Comparison of ENCODE assay signal across 26 cellular contexts in the genomic region with DNA sequence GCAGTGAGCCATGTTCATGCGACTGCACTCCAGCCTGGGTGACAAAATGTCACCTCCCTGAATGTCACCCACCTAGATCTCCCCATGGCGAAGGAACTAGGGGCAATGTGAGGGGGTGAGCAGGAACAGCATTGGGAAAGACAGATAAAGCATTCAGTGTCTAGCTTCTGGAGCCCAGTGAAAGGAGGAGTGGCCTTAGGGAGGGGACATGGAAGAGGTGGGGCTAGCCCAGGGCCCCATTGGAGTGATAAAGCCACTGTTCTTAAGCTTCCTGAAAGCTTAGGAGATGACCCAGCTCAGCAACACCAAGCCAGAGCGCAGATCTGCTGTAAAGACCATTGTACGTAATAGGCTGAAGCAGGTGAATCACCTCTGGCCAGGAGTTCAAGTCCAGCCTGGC. TPM values are rescaled to one million over a fixed set of nuclear protein-coding genes. Genes with fewer than 3 reads are reported as not detected.
DNase-seq lines count a peak whose midpoint lies in the region; ATAC-seq and TF ChIP-seq lines count a peak whose summit lies in the region.
"Had no signal": no experiment of that assay in that cellular context is flagged by ENCODE, and none has a peak within 500 bp of the region (broad histone marks: within the 10 kb centered on the region; RNA-seq: fewer than 3 reads in every experiment).

No MANE protein-coding gene starts in this region.

- no peak overlapping the region for H2BK5ac ChIP-seq in neuronal stem cell (ENCODE audit: low read length)

- H3K4me3 ChIP-seq in NT2/D1 (ENCODE audit: insufficient read length, low read depth) (no peak overlapping the region), neuronal stem cell (ENCODE audit: low read length in 2 of 2) (no peak overlapping the region), thyroid gland (replicated peaks in 1 of 3) (no peak overlapping the region), SJCRH30 (no peak overlapping the region)
- H3K4me3 ChIP-seq: GM23248, stomach, upper lobe of left lung had no signal

- WGBS in neuronal stem cell (ENCODE audit: extremely low coverage in 2 of 2, insufficient read length in 2 of 2, insufficient replicate concordance in 1 of 2), 2 donors = no CpG with 5 or more reads among the region's 4 CpGs
- WGBS in thyroid gland, 2 donors = 82 to 89% methylated on average over 4 of the region's 4 CpGs

- no peak overlapping the region for H3K27ac Mint-ChIP-seq in WTC11
- H3K27ac Mint-ChIP-seq: activated naive CD4-positive, alpha-beta T cell treated with anti-CD3 and anti-CD28 coated beads, Interleukin-2, amount 10 ng/mL, durations not matched to agents 7 days and 5 days had no signal

- peak overlapping the region; percentile 74 for H3K4me3 Mint-ChIP-seq in WTC11
- H3K4me3 Mint-ChIP-seq: activated naive CD4-positive, alpha-beta T cell treated with anti-CD3 and anti-CD28 coated beads, Interleukin-2, amount 10 ng/mL, durations not matched to agents 7 days and 5 days had no signal

- peaks cover 24% of the 10 kb centered on the region for H3K4me1 ChIP-seq in NT2/D1 (ENCODE audit: insufficient read depth, insufficient read length)
- peaks cover 34 to 43% of the 10 kb centered on the region in 2 donors for H3K4me1 ChIP-seq in neuronal stem cell (ENCODE audit: control insufficient read depth in 2 of 2, insufficient read depth in 1 of 2, low read depth in 1 of 2, low read length in 2 of 2)
- H3K4me1 ChIP-seq in thyroid gland = peaks cover 19 to 37% of the 10 kb centered on the region in 2 donors
- H3K4me1 ChIP-seq in SJCRH30 = peaks cover 16% of the 10 kb centered on the region

- H4K8ac ChIP-seq in neuronal stem cell (ENCODE audit: low read depth, low read length) = no peak overlapping the region

- H2BK12ac ChIP-seq in neuronal stem cell (ENCODE audit: low read length) = no peak overlapping the region

- no peak overlapping the region for H3K4ac ChIP-seq in neuronal stem cell (ENCODE audit: low read length)

- peaks cover 25% of the 10 kb centered on the region for H3K4me1 Mint-ChIP-seq in WTC11

- no peaks in the 10 kb centered on the region for H3K9me3 Mint-ChIP-seq in WTC11
- H3K9me3 Mint-ChIP-seq: activated naive CD4-positive, alpha-beta T cell treated with anti-CD3 and anti-CD28 coated beads, Interleukin-2, amount 10 ng/mL, durations not matched to agents 7 days and 5 days had no signal

- intact Hi-C loops in thyroid gland (cut with DNase I) = no loop called here

- H3K9me3 ChIP-seq in NT2/D1 (ENCODE audit: insufficient read depth, low read length) (no peaks in the 10 kb centered on the region), neuronal stem cell (replicated peaks in 1 of 2; ENCODE audit: control insufficient read depth in 2 of 2, insufficient read depth in 1 of 2, low read depth in 1 of 2, low read length in 2 of 2) (no peaks in the 10 kb centered on the region), thyroid gland (no peaks in the 10 kb centered on the region), SJCRH30 (replicated peaks) (no peaks in the 10 kb centered on the region)
- H3K9me3 ChIP-seq: stomach, upper lobe of left lung had no signal

- H3K14ac ChIP-seq in neuronal stem cell (ENCODE audit: low read length) = no peak overlapping the region

- H2AK5ac ChIP-seq in neuronal stem cell (ENCODE audit: low read depth, low read length) = no peak overlapping the region

- TF ChIP-seq CTCF in WTC11 (IDR thresholded peaks at IDR 0.05) (no peak), thyroid gland (IDR thresholded peaks at IDR 0.05) (no peak)

- no peaks in the 10 kb centered on the region for H3K36me3 ChIP-seq in NT2/D1 (ENCODE audit: insufficient read depth, insufficient read length, low read length)
- no peaks in the 10 kb centered on the region for H3K36me3 ChIP-seq in neuronal stem cell (replicated peaks in 1 of 2; ENCODE audit: control insufficient read depth in 2 of 2, insufficient read depth in 2 of 2, low read length in 2 of 2)
- H3K36me3 ChIP-seq in thyroid gland = no peaks in the 10 kb centered on the region
- no peaks in the 10 kb centered on the region for H3K36me3 ChIP-seq in SJCRH30
- H3K36me3 ChIP-seq: stomach, upper lobe of left lung had no signal

- no peaks in the 10 kb centered on the region for H3K36me3 Mint-ChIP-seq in WTC11

- H4K91ac ChIP-seq in neuronal stem cell (ENCODE audit: low read depth, low read length, poor library complexity) = no peak overlapping the region

- peak overlapping the region; percentile 81 for H2BK120ac ChIP-seq in neuronal stem cell (ENCODE audit: low read depth, low read length)

- H3K27me3 Mint-ChIP-seq in WTC11 (ENCODE audit: low read depth) = peaks cover 54% of the 10 kb centered on the region

- ATAC-seq in WTC11 = 0 out of 2 replicates have a peak, but pooled peaks have one; percentile 3
- ATAC-seq: right cardiac atrium had no signal

- H2AFZ ChIP-seq in neuronal stem cell (ENCODE audit: low read length) = no peak overlapping the region
- H2AFZ ChIP-seq: GM23248 had no signal

- H3K79me1 ChIP-seq in neuronal stem cell (ENCODE audit: low read depth, low read length) = no peaks in the 10 kb centered on the region

- H3K27me3 ChIP-seq in NT2/D1 (ENCODE audit: insufficient read depth, insufficient read length) = peaks cover 42% of the 10 kb centered on the region
- H3K27me3 ChIP-seq in neuronal stem cell (ENCODE audit: control insufficient read depth in 3 of 3, insufficient read depth in 3 of 3, low read depth in 1 of 3, low read length in 3 of 3) = peaks cover 15 to 56% (median 31%) of the 10 kb centered on the region in 3 experiments
- peaks cover 30% of the 10 kb centered on the region for H3K27me3 ChIP-seq in thyroid gland
- peaks cover 76% of the 10 kb centered on the region for H3K27me3 ChIP-seq in SJCRH30

- POLR2A ChIA-PET in WTC11 (lab: Charles Lee) = interaction anchor here (0.5 kb wide), 1 partner anchor 11 kb away, joined by 5 read pairs; no protein-coding TSS in a partner anchor

- DNase-seq in DMS53 (lab: John Stamatoyannopoulos, UW) = peak; percentile 27
- DNase-seq in DMS53 treated with DMSO at 0.1 percent for 48 hours (lab: John Stamatoyannopoulos, UW; ENCODE audit: unreplicated experiment) = no peak
- no peak for DNase-seq in NT2/D1 (ENCODE audit: low read depth, low spot score)
- DNase-seq in WTC11 (ENCODE audit: low spot score) = no peak
- DNase-seq in neuronal stem cell (ENCODE audit: low spot score) = no peak
- no peak for DNase-seq in thyroid gland
- DNase-seq in SJCRH30 = no peak
- DNase-seq in GDM1 (lab: John Stamatoyannopoulos, UW) = no peak
- DNase-seq: activated naive CD4-positive, alpha-beta T cell treated with anti-CD3 and anti-CD28 coated beads, Interleukin-2, amount 10 ng/mL, durations not matched to agents 7 days and 5 days; AML-193; amygdala; GM23248; KG1; kidney glomerular epithelial cell; mammary epithelial cell; NCI-H2029; NK-92 treated with Interleukin-12 subunit alpha and Interleukin-12 subunit beta, amount 100 ng/mL, for 24 hours; right cardiac atrium; stimulated activated CD4-positive, alpha-beta T cell treated with anti-CD3 and anti-CD28 coated beads, Interleukin-12 subunit alpha, Interleukin-12 subunit beta, amount 100 ng/mL, for 4 hours; stomach; T-helper 9 cell; upper lobe of left lung had no signal

- H3K23ac ChIP-seq in neuronal stem cell (ENCODE audit: low read depth, low read length, poor library complexity) = peak overlapping the region; percentile 89

- no peak overlapping the region for H3K4me2 ChIP-seq in neuronal stem cell (ENCODE audit: insufficient read depth, low read length, poor library complexity, severe bottlenecking)

- CTCF ChIA-PET in WTC11 (lab: Charles Lee) = interaction anchor here (0.6 to 5.0 kb wide), 9 partner anchors 9 to 513 kb away, joined by 3 to 43 read pairs (median 5); a partner anchor contains a TSS

- H2BK15ac ChIP-seq in neuronal stem cell (ENCODE audit: low read length) = no peak overlapping the region

- H3K9ac ChIP-seq in NT2/D1 (ENCODE audit: insufficient read length, low read depth) (peak overlapping the region; percentile 57), neuronal stem cell (ENCODE audit: low read depth, low read length, poor library complexity) (no peak overlapping the region)
- H3K9ac ChIP-seq: GM23248 had no signal

- H3K27ac ChIP-seq in neuronal stem cell (replicated peaks; ENCODE audit: low read length) (no peak overlapping the region), thyroid gland (no peak overlapping the region), SJCRH30 (no peak overlapping the region)
- H3K27ac ChIP-seq: 22Rv1, GM23248, stomach, upper lobe of left lung had no signal

- no peak overlapping the region for H3K18ac ChIP-seq in neuronal stem cell (ENCODE audit: low read length)

- no peak for TF ChIP-seq POLR2A in thyroid gland (IDR thresholded peaks at IDR 0.05)

TF ChIP-seq in WTC11, 78 proteins besides CTCF, POLR2A, EP300 and RAD21 (continues in another document):
- TF ChIP-seq MYBL2 (CRISPR knock-in tag; IDR thresholded peaks at IDR 0.05) (no peak), CBFB (CRISPR knock-in tag; IDR thresholded peaks at IDR 0.05; ENCODE audit: low read depth) (no peak)

RNA-seq across cellular contexts. Expression of a gene that starts 13.0 kb away (rescaled TPM):
- total RNA-seq in WTC11 (2021) = 15.3 to 18.0 TPM (median 17.2 TPM) in 3 replicates
- 8.4 TPM for polyA plus RNA-seq in neuronal stem cell (2013, experiment 1 of 2)
- polyA plus RNA-seq in neuronal stem cell (2013, experiment 2 of 2) = 7.4 TPM
- total RNA-seq in thyroid gland = under 1 TPM in 1 of 4 donors, not detected in 3; 0.22 TPM
- not detected in 2 replicates for total RNA-seq in SJCRH30 (2014; rRNA removed; shearing (Covaris generic))
- total RNA-seq: GM23248, myocyte, osteocyte, stomach had no signal
- polyA plus RNA-seq: fibroblast of lung, GM23248 had no signal

RNA-seq across cellular contexts. Expression of a gene that starts 21.1 kb away (rescaled TPM):
- total RNA-seq in WTC11 (2021) (152 to 159 TPM (median 156 TPM) in 3 replicates), thyroid gland (10 to 100 TPM; 35.7 to 65.6 (median 51.9) TPM)
- 88.1 TPM for polyA plus RNA-seq in neuronal stem cell (2013, experiment 1 of 2)
- 85.6 TPM for polyA plus RNA-seq in neuronal stem cell (2013, experiment 2 of 2)
- total RNA-seq in SJCRH30 (2014; rRNA removed; shearing (Covaris generic)) = 106 and 111 TPM in 2 replicates

RNA-seq across cellular contexts. Expression of a gene that starts 54.1 kb away (rescaled TPM):
- total RNA-seq in WTC11 (2021) = 9.2 to 9.9 TPM (median 9.8 TPM) in 3 replicates
- polyA plus RNA-seq in neuronal stem cell (2013, experiment 1 of 2) = 0.81 TPM
- polyA plus RNA-seq in neuronal stem cell (2013, experiment 2 of 2) = 0.75 TPM
- 100 to 1,000 TPM in 2 of 4 donors, 10 to 100 TPM in 2; 51.1 to 120 (median 82.8) TPM for total RNA-seq in thyroid gland
- total RNA-seq in SJCRH30 (2014; rRNA removed; shearing (Covaris generic)) = 1.9 and 2.0 TPM in 2 replicates
